In the genomic region with DNA sequence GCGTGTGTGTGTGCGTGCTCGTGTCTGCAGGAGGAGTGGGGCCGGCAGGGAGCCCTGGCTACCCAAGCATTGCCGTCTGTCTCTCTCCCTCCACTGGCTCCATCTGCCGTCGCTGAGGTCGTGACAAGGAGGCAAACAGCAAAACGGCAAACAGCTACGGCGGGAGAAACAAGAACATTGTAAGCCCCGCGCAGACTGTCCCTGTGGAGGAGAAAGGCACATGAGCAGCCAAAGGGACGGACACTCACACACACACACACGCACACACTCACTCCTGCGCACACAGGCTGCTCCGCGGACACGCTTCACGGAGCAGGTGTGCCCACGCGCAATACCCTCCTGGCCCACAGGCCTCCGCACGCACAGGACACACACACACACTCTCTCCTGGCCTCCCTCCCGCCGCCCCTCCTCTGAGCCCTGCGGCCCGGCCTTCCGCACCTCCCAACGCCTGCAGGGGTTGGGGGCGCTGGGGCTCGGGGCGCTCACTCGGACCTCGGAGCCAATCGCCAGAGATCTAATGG, we compare ENCODE assay signal across 8 cellular contexts. TPM values are rescaled to one million over a fixed set of nuclear protein-coding genes. Genes with fewer than 3 reads are reported as not detected.
DNase-seq lines count a peak whose midpoint lies in the region; ATAC-seq and FAIRE-seq lines count a peak whose summit lies in the region.

No MANE protein-coding gene starts in this region.

- no peaks in the 10 kb centered on the region for H3K4me1 ChIP-seq in mesendoderm (ENCODE audit: control insufficient read depth, low read depth, low read length)
- H3K4me1 ChIP-seq in urinary bladder (ENCODE audit: insufficient read depth): no peaks in the 10 kb centered on the region

- no peaks in the 10 kb centered on the region for H3K79me2 ChIP-seq in mesendoderm (ENCODE audit: control insufficient read depth, insufficient read depth, low read length)

- H3K79me1 ChIP-seq in mesendoderm (ENCODE audit: low read length): no peaks in the 10 kb centered on the region

- H4K5ac ChIP-seq in mesendoderm (ENCODE audit: low read length): no peak overlapping the region

- no peak for FAIRE-seq in urothelium cell line (lab: Jason Lieb, UNC)

- H3K36me3 Mint-ChIP-seq in activated CD8-positive, alpha-beta memory T cell treated with anti-CD3 and anti-CD28 coated beads, Interleukin-2, amount 10 ng/mL, durations not matched to agents 7 days and 5 days: no peaks in the 10 kb centered on the region

- peak overlapping the region; percentile 58 for H3K56ac ChIP-seq in mesendoderm (ENCODE audit: low read length)

- peak overlapping the region; percentile 56 for H3K9ac ChIP-seq in mesendoderm (ENCODE audit: low read length)

- in situ Hi-C loops in ACHN (cut with HindIII; ENCODE audit: low pct_ligation_motif_present, low pct_unique_long_range_greater_than_20kb, low sequenced_read_pairs): no loop called here

- ATAC-seq in activated CD8-positive, alpha-beta memory T cell treated with anti-CD3 and anti-CD28 coated beads, Interleukin-2, amount 10 ng/mL, durations not matched to agents 7 days and 5 days: peak; percentile 18

- H3K23ac ChIP-seq in mesendoderm (ENCODE audit: low read length): peak overlapping the region; percentile 83

- no peak overlapping the region for H3K4ac ChIP-seq in mesendoderm (ENCODE audit: low read depth, low read length)

- no peak overlapping the region for H4K8ac ChIP-seq in mesendoderm (ENCODE audit: low read depth, low read length)

- no peak for DNase-seq in activated CD8-positive, alpha-beta memory T cell treated with anti-CD3 and anti-CD28 coated beads, Interleukin-2, amount 10 ng/mL, durations not matched to agents 7 days and 5 days
- DNase-seq in activated CD8-positive, alpha-beta memory T cell treated with anti-CD3 and anti-CD28 coated beads, Interleukin-2, amount 50 U/mL, for 4 hours: no peak
- peak; percentile 21 for DNase-seq in NCI-H128 (lab: John Stamatoyannopoulos, UW; ENCODE audit: unreplicated experiment)
- peak; percentile 81 for DNase-seq in cerebellum (ENCODE audit: low spot score)
- peak; percentile 34 for DNase-seq in mesendoderm
- no peak for DNase-seq in urothelium cell line (ENCODE audit: low spot score)
- DNase-seq in ACHN: no peak

- CTCF ChIA-PET in activated CD8-positive, alpha-beta memory T cell treated with anti-CD3 and anti-CD28 coated beads, Interleukin-2, amount 10 ng/mL, durations not matched to agents 7 days and 5 days (lab: Charles Lee): interaction anchor here (1.1 to 9.4 kb wide), 5 partner anchors 8 to 236 kb away, joined by 3 to 165 read pairs (median 4); a partner anchor contains a TSS

- no CpG with 5 or more reads among the region's 36 CpGs for WGBS in mesendoderm (ENCODE audit: extremely low coverage, insufficient coverage, low lambda C conversion rate)
- WGBS in urinary bladder: 4% methylated on average over 36 of the region's 36 CpGs

- H3K9me3 Mint-ChIP-seq in activated CD8-positive, alpha-beta memory T cell treated with anti-CD3 and anti-CD28 coated beads, Interleukin-2, amount 10 ng/mL, durations not matched to agents 7 days and 5 days (ENCODE audit: low read depth): no peaks in the 10 kb centered on the region

- H3K27ac ChIP-seq in mesendoderm (ENCODE audit: low read depth, low read length) (no peak overlapping the region), urinary bladder (ENCODE audit: low read depth) (no peak overlapping the region)

- H3K4me3 ChIP-seq in mesendoderm (ENCODE audit: low read length): no peak overlapping the region
- peak overlapping the region; percentile 45 for H3K4me3 ChIP-seq in urinary bladder (ENCODE audit: low read depth, low read length)

- no peak overlapping the region for H2BK15ac ChIP-seq in mesendoderm (replicated peaks; ENCODE audit: low read depth)

- peak overlapping the region; percentile 54 for H3K4me2 ChIP-seq in mesendoderm (ENCODE audit: low read length)

- no peak overlapping the region for H2BK120ac ChIP-seq in mesendoderm (ENCODE audit: low read depth, low read length)

- H3K27ac Mint-ChIP-seq in activated CD8-positive, alpha-beta memory T cell treated with anti-CD3 and anti-CD28 coated beads, Interleukin-2, amount 10 ng/mL, durations not matched to agents 7 days and 5 days: no peak overlapping the region

- peaks cover 61% of the 10 kb centered on the region for H3K27me3 ChIP-seq in mesendoderm (ENCODE audit: insufficient read depth, low read length, poor library complexity)

- H3K4me1 Mint-ChIP-seq in activated CD8-positive, alpha-beta memory T cell treated with anti-CD3 and anti-CD28 coated beads, Interleukin-2, amount 10 ng/mL, durations not matched to agents 7 days and 5 days: peaks cover 16% of the 10 kb centered on the region

- H3K27me3 Mint-ChIP-seq in activated CD8-positive, alpha-beta memory T cell treated with anti-CD3 and anti-CD28 coated beads, Interleukin-2, amount 10 ng/mL, durations not matched to agents 7 days and 5 days: peaks cover 9% of the 10 kb centered on the region

- no peaks in the 10 kb centered on the region for H3K36me3 ChIP-seq in mesendoderm (ENCODE audit: control insufficient read depth, insufficient read depth, low read length)
- no peaks in the 10 kb centered on the region for H3K36me3 ChIP-seq in urinary bladder (ENCODE audit: insufficient read depth)

- H3K18ac ChIP-seq in mesendoderm (ENCODE audit: low read length): no peak overlapping the region

- no peak overlapping the region for H3K4me3 Mint-ChIP-seq in activated CD8-positive, alpha-beta memory T cell treated with anti-CD3 and anti-CD28 coated beads, Interleukin-2, amount 10 ng/mL, durations not matched to agents 7 days and 5 days

- H2AK5ac ChIP-seq in mesendoderm (ENCODE audit: low read length): no peak overlapping the region

- H2BK5ac ChIP-seq in mesendoderm (ENCODE audit: low read length): no peak overlapping the region

RNA-seq across cellular contexts. Expression of a gene that starts 0.9 kb away (rescaled TPM):
- total RNA-seq in activated CD8-positive, alpha-beta memory T cell treated with anti-CD3 and anti-CD28 coated beads, Interleukin-2, amount 10 ng/mL, durations not matched to agents 7 days and 5 days: not detected
- total RNA-seq in cerebellum: not detected
- polyA plus RNA-seq in mesendoderm (2013, experiment 1 of 2): not detected
- 0.11 TPM for polyA plus RNA-seq in mesendoderm (2013, experiment 2 of 2)
- total RNA-seq in urinary bladder: not detected
- polyA plus RNA-seq in urinary bladder: not detected

RNA-seq across cellular contexts. Expression of a gene that starts 23.6 kb away (rescaled TPM):
- 10 to 100 TPM; 39.0 to 40.0 TPM for total RNA-seq in activated CD8-positive, alpha-beta memory T cell treated with anti-CD3 and anti-CD28 coated beads, Interleukin-2, amount 10 ng/mL, durations not matched to agents 7 days and 5 days
- 63.3 TPM for total RNA-seq in cerebellum
- polyA plus RNA-seq in mesendoderm (2013, experiment 1 of 2): 8.5 TPM
- polyA plus RNA-seq in mesendoderm (2013, experiment 2 of 2): 8.9 TPM
- 85.4 TPM for total RNA-seq in urinary bladder
- 280 TPM for polyA plus RNA-seq in urinary bladder

Comparison
In these comparisons a context has a peak if more than half of its experiments do, and no peak if none do; other contexts are left out.
1. DNase-seq: peak in NCI-H128 (single experiment), cerebellum (single experiment) and mesendoderm (single experiment); none in activated CD8-positive, alpha-beta memory T cell treated with anti-CD3 and anti-CD28 coated beads, Interleukin-2, amount 10 ng/mL, durations not matched to agents 7 days and 5 days (single experiment), activated CD8-positive, alpha-beta memory T cell treated with anti-CD3 and anti-CD28 coated beads, Interleukin-2, amount 50 U/mL, for 4 hours (single experiment), urothelium cell line (single experiment) and ACHN (single experiment).